In the genomic region with DNA sequence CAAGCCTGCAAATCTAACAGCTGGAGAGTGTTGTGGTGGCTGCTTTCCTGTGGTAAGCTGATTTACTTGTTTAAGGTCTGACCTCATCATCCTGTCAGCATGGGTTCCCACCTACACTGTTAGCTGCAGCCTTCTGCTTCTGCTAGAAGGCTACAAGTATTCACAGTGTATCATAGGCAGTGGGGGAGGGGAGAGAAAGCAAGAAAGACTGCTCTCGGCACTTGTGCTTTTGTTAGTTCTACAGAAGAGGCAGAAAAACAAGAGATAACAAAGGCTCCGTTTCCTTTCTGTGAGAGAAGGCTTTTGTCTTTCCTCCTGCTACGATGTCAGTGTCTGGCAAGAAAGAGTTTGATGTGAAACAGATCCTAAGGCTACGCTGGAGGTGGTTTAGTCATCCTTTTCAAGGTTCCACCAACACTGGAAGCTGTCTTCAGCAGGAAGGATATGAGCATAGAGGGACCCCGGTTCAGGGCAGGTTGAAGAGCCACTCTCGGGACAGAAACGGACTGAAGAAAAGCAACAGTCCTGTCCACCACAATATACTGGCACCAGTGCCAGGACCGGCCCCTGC, we compare ENCODE assay signal across 9 cellular contexts. TPM values are rescaled to one million over a fixed set of nuclear protein-coding genes. Genes with fewer than 3 reads are reported as not detected.
DNase-seq lines count a peak whose midpoint lies in the region; ATAC-seq, FAIRE-seq and TF ChIP-seq lines count a peak whose summit lies in the region.
"Had no signal": no experiment of that assay in that cellular context is flagged by ENCODE, and none has a peak within 500 bp of the region (broad histone marks: within the 10 kb centered on the region; RNA-seq: fewer than 3 reads in every experiment).

A gene with protein sequence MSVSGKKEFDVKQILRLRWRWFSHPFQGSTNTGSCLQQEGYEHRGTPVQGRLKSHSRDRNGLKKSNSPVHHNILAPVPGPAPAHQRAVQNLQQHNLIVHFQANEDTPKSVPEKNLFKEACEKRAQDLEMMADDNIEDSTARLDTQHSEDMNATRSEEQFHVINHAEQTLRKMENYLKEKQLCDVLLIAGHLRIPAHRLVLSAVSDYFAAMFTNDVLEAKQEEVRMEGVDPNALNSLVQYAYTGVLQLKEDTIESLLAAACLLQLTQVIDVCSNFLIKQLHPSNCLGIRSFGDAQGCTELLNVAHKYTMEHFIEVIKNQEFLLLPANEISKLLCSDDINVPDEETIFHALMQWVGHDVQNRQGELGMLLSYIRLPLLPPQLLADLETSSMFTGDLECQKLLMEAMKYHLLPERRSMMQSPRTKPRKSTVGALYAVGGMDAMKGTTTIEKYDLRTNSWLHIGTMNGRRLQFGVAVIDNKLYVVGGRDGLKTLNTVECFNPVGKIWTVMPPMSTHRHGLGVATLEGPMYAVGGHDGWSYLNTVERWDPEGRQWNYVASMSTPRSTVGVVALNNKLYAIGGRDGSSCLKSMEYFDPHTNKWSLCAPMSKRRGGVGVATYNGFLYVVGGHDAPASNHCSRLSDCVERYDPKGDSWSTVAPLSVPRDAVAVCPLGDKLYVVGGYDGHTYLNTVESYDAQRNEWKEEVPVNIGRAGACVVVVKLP (plus strand): TSS at position 232 of the 571 bp plus-strand sequence. CDS start 92 bp downstream, at position 324.

- no peak within 1 kb of the TSS for H3K23ac ChIP-seq in mesenchymal stem cell (ENCODE audit: low read length in 2 of 2)

- H2BK12ac ChIP-seq in mesenchymal stem cell (ENCODE audit: low read length in 2 of 2): no peak within 1 kb of the TSS

- H3K79me2 ChIP-seq in HepG2 (ENCODE audit: insufficient read depth, low read length): no peaks in the 10 kb centered on the region

- TF ChIP-seq EP300 in HepG2 (IDR thresholded peaks at IDR 0.05; ENCODE audit: low read depth in 2 of 2, low read length in 2 of 2) (no peak), HepG2 (CRISPR knock-in tag; IDR thresholded peaks at IDR 0.05; ENCODE audit: borderline replicate concordance) (no peak)

- no peak within 1 kb of the TSS for H3K27ac ChIP-seq in right lobe of liver
- no peak within 1 kb of the TSS for H3K27ac ChIP-seq in HepG2 (ENCODE audit: extremely low read length, insufficient read depth, low read length)
- H3K27ac ChIP-seq in mesenchymal stem cell (ENCODE audit: low read length, poor library complexity, severe bottlenecking): peak within 1 kb of the TSS; percentile 96
- H3K27ac ChIP-seq in body of pancreas: no peak within 1 kb of the TSS

- no peak within 1 kb of the TSS for H3K18ac ChIP-seq in mesenchymal stem cell (ENCODE audit: low read depth in 1 of 2, low read length in 2 of 2)

- no peaks in the 10 kb centered on the region for H4K20me1 ChIP-seq in HepG2 (ENCODE audit: insufficient read depth, low read length)

- no peak within 1 kb of the TSS for H3K14ac ChIP-seq in mesenchymal stem cell (ENCODE audit: low read length in 2 of 2)

- intact Hi-C loops in right lobe of liver (cut with DNase I): no loop called here
- intact Hi-C loops in HepG2 (cut with micrococcal nuclease; ENCODE audit: unreplicated experiment): no loop called here
- intact Hi-C loops in CD14-positive monocyte (cut with micrococcal nuclease): no loop called here
- intact Hi-C loops in body of pancreas (cut with DNase I): no loop called here

- H3K4me1 Mint-ChIP-seq in chondrocyte (ENCODE audit: low read depth) (peaks cover 30% of the 10 kb centered on the region), CD14-positive monocyte (no peaks in the 10 kb centered on the region)

- no peak within 1 kb of the TSS for H2BK5ac ChIP-seq in mesenchymal stem cell (ENCODE audit: low read depth, low read length, poor library complexity, severe bottlenecking)

- peaks cover 0 to 8% of the 10 kb centered on the region in 2 donors for H3K27me3 ChIP-seq in right lobe of liver
- H3K27me3 ChIP-seq in HepG2 (ENCODE audit: control insufficient read depth in 1 of 2, insufficient read depth in 2 of 2, low read length in 2 of 2): no peaks in the 10 kb centered on the region
- H3K27me3 ChIP-seq in mesenchymal stem cell (ENCODE audit: control insufficient read depth in 1 of 2, insufficient read depth in 1 of 2, low read length in 2 of 2): no peaks in the 10 kb centered on the region
- H3K27me3 ChIP-seq in body of pancreas: no peaks in the 10 kb centered on the region

- no peaks in the 10 kb centered on the region for H3K79me1 ChIP-seq in mesenchymal stem cell (replicated peaks; ENCODE audit: low read length, poor library complexity, severe bottlenecking)

- peak within 1 kb of the TSS; percentile 60 for H3K4me3 Mint-ChIP-seq in chondrocyte (ENCODE audit: unreplicated experiment)
- H3K4me3 Mint-ChIP-seq in CD14-positive monocyte: no peak within 1 kb of the TSS

- H3K9ac ChIP-seq in HepG2 (ENCODE audit: insufficient read depth, low read depth, low read length): no peak within 1 kb of the TSS
- H3K9ac ChIP-seq in mesenchymal stem cell (ENCODE audit: low read length): peak within 1 kb of the TSS; percentile 28

- no peaks in the 10 kb centered on the region for H3K4me1 ChIP-seq in right lobe of liver
- no peaks in the 10 kb centered on the region for H3K4me1 ChIP-seq in HepG2 (ENCODE audit: insufficient read depth, low read length)
- no peaks in the 10 kb centered on the region for H3K4me1 ChIP-seq in mesenchymal stem cell (ENCODE audit: control insufficient read depth, insufficient read depth, low read depth, low read length)
- no peaks in the 10 kb centered on the region for H3K4me1 ChIP-seq in body of pancreas

- H3K36me3 Mint-ChIP-seq in chondrocyte (ENCODE audit: low read depth) (no peaks in the 10 kb centered on the region), CD14-positive monocyte (no peaks in the 10 kb centered on the region)

- FAIRE-seq in HepG2 (lab: Jason Lieb, UNC): no peak
- FAIRE-seq: TTC549 had no signal

- H3K27ac Mint-ChIP-seq in chondrocyte (ENCODE audit: unreplicated experiment) (peak within 1 kb of the TSS; percentile 57), CD14-positive monocyte (no peak within 1 kb of the TSS)

- no peaks in the 10 kb centered on the region for H3K36me3 ChIP-seq in right lobe of liver
- no peaks in the 10 kb centered on the region for H3K36me3 ChIP-seq in HepG2 (replicated peaks in 1 of 2; ENCODE audit: control insufficient read depth in 1 of 2, insufficient read depth in 2 of 2, low read length in 2 of 2)
- no peaks in the 10 kb centered on the region for H3K36me3 ChIP-seq in mesenchymal stem cell (ENCODE audit: control insufficient read depth in 1 of 2, insufficient read depth in 2 of 2, low read depth in 1 of 2, low read length in 2 of 2)
- no peaks in the 10 kb centered on the region for H3K36me3 ChIP-seq in body of pancreas (replicated peaks in 1 of 2; ENCODE audit: insufficient read depth in 1 of 2, low read depth in 2 of 2)

- no peak for TF ChIP-seq RAD21 in HepG2 (CRISPR knock-in tag; IDR thresholded peaks at IDR 0.05)

- H4K91ac ChIP-seq in mesenchymal stem cell (ENCODE audit: low read length): no peak within 1 kb of the TSS

- in situ Hi-C loops in HepG2 (cut with HindIII; ENCODE audit: extremely low pct_ligation_motif_present, low pct_unique_long_range_greater_than_20kb): no loop called here

- ATAC-seq in right lobe of liver: peak; percentile 13 to 73 (median 64)
- no peak for ATAC-seq in HepG2
- no peak for ATAC-seq in body of pancreas

- H2AK5ac ChIP-seq in mesenchymal stem cell (ENCODE audit: low read length, severe bottlenecking): no peak within 1 kb of the TSS

- POLR2A ChIA-PET in HepG2 (lab: Yijun Ruan, JAX): no interaction called here

- no peak within 1 kb of the TSS for H3K4ac ChIP-seq in mesenchymal stem cell (ENCODE audit: low read depth in 1 of 2, low read length in 2 of 2)

- no peak within 1 kb of the TSS for H2AFZ ChIP-seq in HepG2 (ENCODE audit: low read length)
- H2AFZ ChIP-seq in mesenchymal stem cell (ENCODE audit: low read depth, low read length): peak within 1 kb of the TSS; percentile 39

- TF ChIP-seq CTCF in right lobe of liver (IDR thresholded peaks at IDR 0.05): no peak
- no peak for TF ChIP-seq CTCF in HepG2 (CRISPR knock-in tag; IDR thresholded peaks at IDR 0.05)
- TF ChIP-seq CTCF in chondrocyte (IDR thresholded peaks at IDR 0.05): no peak
- no peak for TF ChIP-seq CTCF in CD14-positive monocyte (IDR thresholded peaks at IDR 0.05)
- no peak for TF ChIP-seq CTCF in body of pancreas (IDR thresholded peaks at IDR 0.05)

- BruUV-seq in HepG2 (replicated peaks; lab: Mats Ljungman, UMichigan): no TSS peak

- H2BK15ac ChIP-seq in mesenchymal stem cell (ENCODE audit: low read depth, poor library complexity, severe bottlenecking): no peak within 1 kb of the TSS

- H2BK120ac ChIP-seq in mesenchymal stem cell (ENCODE audit: low read depth, low read length): no peak within 1 kb of the TSS

- TF ChIP-seq POLR2A in right lobe of liver (IDR thresholded peaks at IDR 0.05) (no peak), HepG2 (IDR thresholded peaks at IDR 0.05; ENCODE audit: insufficient read depth in 1 of 2, low read depth in 2 of 2, low read length in 2 of 2) (no peak), body of pancreas (IDR thresholded peaks at IDR 0.05) (no peak)

- peaks cover 5% of the 10 kb centered on the region for H3K27me3 Mint-ChIP-seq in chondrocyte (ENCODE audit: low read depth)
- peaks cover 0 to 2% (median 1%) of the 10 kb centered on the region in 3 donors for H3K27me3 Mint-ChIP-seq in CD14-positive monocyte (ENCODE audit: low read depth in 3 of 3)

- H3K4me2 ChIP-seq in HepG2 (ENCODE audit: low read depth, low read length): no peak within 1 kb of the TSS
- peak within 1 kb of the TSS; percentile 51 for H3K4me2 ChIP-seq in mesenchymal stem cell (ENCODE audit: low read length, poor library complexity, severe bottlenecking)

- DNase-seq in right lobe of liver (no peak), HepG2 (ENCODE audit: low spot score) (no peak), chondrocyte (ENCODE audit: low spot score) (no peak), mesenchymal stem cell (peak; percentile 82), CD14-positive monocyte (ENCODE audit: low spot score) (no peak), NCI-H1930 (lab: John Stamatoyannopoulos, UW) (no peak), body of pancreas (no peak)
- no peak for DNase-seq in stimulated activated CD4-positive, alpha-beta T cell treated with anti-CD3 and anti-CD28 coated beads, Interleukin-2, amount 100 ng/mL, for 24 hours

- no peak within 1 kb of the TSS for H4K8ac ChIP-seq in mesenchymal stem cell (ENCODE audit: low read length)

- CTCF ChIA-PET in HepG2 (lab: Yijun Ruan, JAX; ENCODE audit: low intra/inter-chr PET ratio, low total read pairs): no interaction called here

- 11% methylated on average over 8 of the region's 8 CpGs for WGBS in right lobe of liver (ENCODE audit: insufficient coverage, low coverage, low lambda C conversion rate, missing lambda C conversion rate)
- WGBS in HepG2 (ENCODE audit: low lambda C conversion rate): 4% methylated on average over 5 of the region's 8 CpGs
- WGBS in mesenchymal stem cell: 0% methylated on average over 6 of the region's 8 CpGs
- WGBS in body of pancreas, 2 donors: 0% methylated on average over 1 to 8 of the region's 8 CpGs

- H3K9me3 ChIP-seq in right lobe of liver (no peaks in the 10 kb centered on the region), HepG2 (ENCODE audit: low read length) (no peaks in the 10 kb centered on the region), mesenchymal stem cell (ENCODE audit: control insufficient read depth, low read length) (no peaks in the 10 kb centered on the region), body of pancreas (no peaks in the 10 kb centered on the region)

- no peaks in the 10 kb centered on the region for H3K9me3 Mint-ChIP-seq in chondrocyte (ENCODE audit: low read depth)
- H3K9me3 Mint-ChIP-seq in CD14-positive monocyte: no peaks in the 10 kb centered on the region

- H3K4me3 ChIP-seq in right lobe of liver (no peak within 1 kb of the TSS), HepG2 (replicated peaks in 1 of 3; ENCODE audit: insufficient read depth in 1 of 3, low read depth in 2 of 3, low read length in 3 of 3) (no peak within 1 kb of the TSS), mesenchymal stem cell (ENCODE audit: insufficient read depth in 1 of 2, low read depth in 1 of 2, low read length in 2 of 2) (peak within 1 kb of the TSS; percentile 44 to 51), body of pancreas (no peak within 1 kb of the TSS)

RNA-seq across cellular contexts. Expression of the gene that starts here (rescaled TPM):
- total RNA-seq in right lobe of liver (under 1 TPM; 0.33 to 0.86 (median 0.52) TPM), HepG2 (2016; rRNA removed; fragmentation: Illumina TruSeq; extraction: Trizol) (0.13 and 0.15 TPM in 2 replicates), chondrocyte (2.0 to 2.6 TPM (median 2.0 TPM) in 3 replicates), body of pancreas (under 1 TPM in 1 of 2 donors, not detected in 1; 0.78 TPM)
- not detected in 2 replicates for total RNA-seq in HepG2 (2016; cell fraction: cytosol; rRNA removed; fragmentation: Illumina TruSeq; extraction: Trizol; ENCODE audit: low read depth)
- total RNA-seq in HepG2 (2016; cell fraction: insoluble cytoplasmic fraction; rRNA removed; fragmentation: Illumina TruSeq; extraction: Trizol): 0.12 TPM in 1 of 2 replicates, not detected in the other
- total RNA-seq in HepG2 (2016; cell fraction: membrane; rRNA removed; fragmentation: Illumina TruSeq; extraction: Trizol): not detected in 2 replicates
- 0.13 TPM in 1 of 2 replicates, not detected in the other for total RNA-seq in HepG2 (2016; cell fraction: nucleus; rRNA removed; fragmentation: Illumina TruSeq; extraction: Trizol)
- polyA plus RNA-seq in HepG2 (2011; rRNA removed) (0.04 TPM in 1 of 2 replicates, not detected in the other), CD14-positive monocyte (not detected)
- 0.03 TPM in 1 of 2 replicates, not detected in the other for polyA plus RNA-seq in HepG2 (2011; cell fraction: cytosol; rRNA removed)
- not detected in 2 replicates for polyA plus RNA-seq in HepG2 (2011; cell fraction: nucleus; rRNA removed)
- polyA plus RNA-seq in HepG2 (2012): not detected in 2 replicates
- not detected in 2 replicates for polyA plus RNA-seq in HepG2 (2016; cell fraction: cytosol; fragmentation: Illumina TruSeq; extraction: Trizol; ENCODE audit: low read depth)
- polyA plus RNA-seq in HepG2 (2016; cell fraction: insoluble cytoplasmic fraction; fragmentation: Illumina TruSeq; extraction: Trizol; ENCODE audit: low read depth): 0.07 TPM in 1 of 2 replicates, not detected in the other
- not detected in 2 replicates for polyA plus RNA-seq in HepG2 (2016; cell fraction: membrane; fragmentation: Illumina TruSeq; extraction: Trizol; ENCODE audit: low read depth)
- polyA plus RNA-seq in HepG2 (2016; cell fraction: nucleus; fragmentation: Illumina TruSeq; extraction: Trizol; ENCODE audit: insufficient read depth, low read depth): not detected in 2 replicates
- 1.5 TPM in 1 of 2 replicates, not detected in the other for polyA minus RNA-seq in HepG2 (2011; rRNA and poly(A)+ RNA removed; ENCODE audit: low replicate concordance)
- not detected in 2 replicates for polyA minus RNA-seq in HepG2 (2011; cell fraction: cytosol; rRNA and poly(A)+ RNA removed)
- polyA minus RNA-seq in HepG2 (2011; cell fraction: nucleus; rRNA and poly(A)+ RNA removed): not detected in 2 replicates
- 1.6 TPM for polyA plus RNA-seq in mesenchymal stem cell (2013, experiment 1 of 2)
- polyA plus RNA-seq in mesenchymal stem cell (2013, experiment 2 of 2): 1.5 TPM

Comparison
In these comparisons a context has a peak if more than half of its experiments do, and no peak if none do; other contexts are left out.
1. Peak in ATAC-seq in right lobe of liver; RNA of the gene not detected or under 1 TPM.
2. H3K4me3 ChIP-seq: peak in mesenchymal stem cell (2 of 2); none in right lobe of liver (0 of 3), HepG2 (0 of 3) and body of pancreas (0 of 2).